ENCODE assay signal across 10 cellular contexts in the genomic region with DNA sequence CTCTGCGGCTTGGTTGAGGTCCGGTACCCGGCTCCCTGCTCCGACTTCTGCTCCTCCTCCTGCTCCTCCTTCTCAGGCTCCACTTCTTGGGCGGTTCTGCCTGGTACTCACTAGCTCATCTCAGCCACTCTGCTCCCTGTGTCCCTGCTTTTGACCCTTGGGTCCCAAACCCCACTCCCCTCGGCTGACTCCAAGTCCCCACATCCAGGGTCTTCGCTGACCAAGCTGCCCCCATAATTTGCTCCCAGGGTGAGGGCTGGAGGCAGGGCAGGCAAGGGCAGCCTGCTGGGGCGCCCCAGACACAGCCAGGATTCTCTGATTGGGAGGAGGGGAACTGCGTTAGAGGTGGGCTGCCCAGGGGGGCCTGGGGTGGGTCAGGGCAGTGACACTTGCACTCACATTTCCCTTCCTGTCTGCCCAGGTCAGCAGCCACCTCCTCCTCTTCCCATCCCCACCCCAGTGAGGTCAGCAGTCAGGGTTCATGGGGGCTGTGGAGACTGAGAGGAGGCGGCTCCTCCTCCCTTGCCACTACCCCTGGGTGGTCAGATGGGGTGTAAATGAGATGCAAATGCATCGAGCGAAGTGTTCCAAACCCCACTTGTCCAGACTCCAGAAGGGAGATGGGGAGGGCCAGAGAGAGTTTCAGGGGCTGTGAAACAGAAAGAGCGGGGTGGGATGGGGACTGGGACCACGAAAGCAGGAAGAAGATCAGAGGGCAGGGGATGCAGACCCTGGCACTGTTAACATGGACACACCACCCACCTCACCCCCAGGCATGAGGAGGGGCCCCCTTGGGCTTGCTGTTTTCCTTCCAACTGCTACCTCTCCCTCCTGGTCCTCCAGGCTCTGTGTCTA. TPM values are rescaled to one million over a fixed set of nuclear protein-coding genes. Genes with fewer than 3 reads are reported as not detected.
A peak's percentile ranks its signal among the peaks of the same experiment; 100 is the strongest.
DNase-seq lines count a peak whose midpoint lies in the region; ATAC-seq, FAIRE-seq and TF ChIP-seq lines count a peak whose summit lies in the region.
"Had no signal": no experiment of that assay in that cellular context is flagged by ENCODE, and none has a peak within 500 bp of the region (broad histone marks: within the 10 kb centered on the region; RNA-seq: fewer than 3 reads in every experiment).

No MANE protein-coding gene starts in this region.

- H3K9ac ChIP-seq in HCT116 (ENCODE audit: low read length) (no peak overlapping the region), H1 (replicated peaks in 1 of 4; ENCODE audit: extremely low read depth in 1 of 4, low read depth in 3 of 4, low read length in 3 of 4) (no peak overlapping the region)

- peak overlapping the region; percentile 75; the same call in 1 of the 2 replicates for H2AK5ac ChIP-seq in H1 (ENCODE audit: low read depth, low read length)

- peaks cover 66% of the 10 kb centered on the region for H3K4me1 Mint-ChIP-seq in nephron progenitor cell

- no peak overlapping the region; the same call in 1 of the 2 replicates for H3K27ac ChIP-seq in HCT116 (ENCODE audit: low read depth, low read length)
- no peak overlapping the region for H3K27ac ChIP-seq in H1 (ENCODE audit: low read depth, low read length)

- CTCF ChIA-PET in AG04449 (lab: Yijun Ruan, JAX) (interaction anchor here (0.7 to 9.7 kb wide), 12 partner anchors 8 to 135 kb away, joined by 3 to 130 read pairs (median 4); a partner anchor contains a TSS), HCT116 (lab: Charles Lee) (interaction anchor here (1.4 kb wide), 1 partner anchor 19 kb away, joined by 3 read pairs; a partner anchor contains a TSS), H1 (lab: Charles Lee; ENCODE audit: partially characterized antibody) (interaction anchor here (0.7 to 5.1 kb wide), 29 partner anchors 8 to 131 kb away, joined by 3 to 71 read pairs (median 3); a partner anchor contains a TSS)

- H3K9me3 ChIP-seq in HCT116 (ENCODE audit: control insufficient read depth in 1 of 2, insufficient read depth in 1 of 2, low read depth in 1 of 2, low read length in 2 of 2) (no peaks in the 10 kb centered on the region), H1 (ENCODE audit: insufficient read depth in 2 of 2, low read depth in 1 of 2, low read length in 1 of 2) (no peaks in the 10 kb centered on the region)

- H3K9me3 Mint-ChIP-seq in nephron progenitor cell: no peaks in the 10 kb centered on the region

- peak overlapping the region; percentile 77 for H3K4me3 Mint-ChIP-seq in nephron progenitor cell

- no peak overlapping the region for H3K18ac ChIP-seq in H1 (ENCODE audit: extremely low read depth, low read length)

- no peak overlapping the region for H2BK120ac ChIP-seq in H1 (replicated peaks; ENCODE audit: low read depth, low read length)

- no peak overlapping the region for H3K56ac ChIP-seq in H1 (replicated peaks; ENCODE audit: insufficient read length, low read depth, low read length)

- no peak overlapping the region for H3K27ac Mint-ChIP-seq in nephron progenitor cell

- H3K4me1 ChIP-seq in HCT116 (ENCODE audit: control insufficient read depth in 1 of 2, insufficient read depth in 2 of 2, low read length in 2 of 2): peaks cover 36 to 59% of the 10 kb centered on the region in 2 experiments
- H3K4me1 ChIP-seq in H1 (replicated peaks in 1 of 4; ENCODE audit: control insufficient read depth in 3 of 4, insufficient read depth in 4 of 4, low read length in 3 of 4): peaks cover 0 to 58% (median 39%) of the 10 kb centered on the region in 4 experiments; a peak in 6 of 7 replicates

- H3K79me1 ChIP-seq in H1 (ENCODE audit: low read depth, low read length): peaks cover 3% of the 10 kb centered on the region; the same call in 1 of the 2 replicates

- ATAC-seq in HCT116: no peak
- ATAC-seq in GM21825 (IDR thresholded peaks at IDR 0.05; ENCODE audit: unreplicated experiment): no peak
- no peak for ATAC-seq in HG03280 (IDR thresholded peaks at IDR 0.05; ENCODE audit: unreplicated experiment)

- H3K79me2 ChIP-seq in HCT116 (ENCODE audit: insufficient read depth, low read length) (no peaks in the 10 kb centered on the region), H1 (ENCODE audit: control insufficient read depth in 1 of 2, insufficient read depth in 2 of 2, low read length in 2 of 2) (no peaks in the 10 kb centered on the region)

- no peak for FAIRE-seq in H1 (lab: Jason Lieb, UNC)
- FAIRE-seq: urothelium cell line had no signal

- no peak for TF ChIP-seq RAD21 in HCT116 (IDR thresholded peaks at IDR 0.05; ENCODE audit: low read depth)
- no peak for TF ChIP-seq RAD21 in H1 (IDR thresholded peaks at IDR 0.05 in 1 of 2, conservative IDR thresholded peaks at IDR 0.05 in 1 of 2; ENCODE audit: low read depth in 2 of 2, low read length in 2 of 2)

- H2BK5ac ChIP-seq in H1 (ENCODE audit: low read depth, low read length): no peak overlapping the region

- no peaks in the 10 kb centered on the region for H4K20me1 ChIP-seq in HCT116 (ENCODE audit: insufficient read depth)
- peaks cover 1 to 9% of the 10 kb centered on the region in 2 experiments for H4K20me1 ChIP-seq in H1 (replicated peaks in 1 of 2; ENCODE audit: control insufficient read depth in 1 of 2, insufficient read depth in 2 of 2, low read length in 2 of 2)

- H3K27me3 ChIP-seq in HCT116 (ENCODE audit: insufficient read depth, low read length): no peaks in the 10 kb centered on the region
- H3K27me3 ChIP-seq in H1 (replicated peaks in 1 of 4; ENCODE audit: control insufficient read depth in 3 of 4, extremely low read depth in 1 of 4, insufficient read depth in 3 of 4, low read length in 3 of 4): peaks cover 20 to 66% (median 59%) of the 10 kb centered on the region in 4 experiments

- intact Hi-C loops in HCT116 (cut with micrococcal nuclease): loop anchor here (10.0 kb wide), 1 partner anchor 122 kb away; no protein-coding TSS in a partner anchor

- H2AFZ ChIP-seq in HCT116 (ENCODE audit: low read depth, low read length, poor library complexity, severe bottlenecking) (no peak overlapping the region), H1 (ENCODE audit: low read length) (no peak overlapping the region)

- H3K36me3 ChIP-seq in HCT116 (ENCODE audit: control insufficient read depth in 1 of 2, insufficient read depth in 2 of 2, low read length in 2 of 2): peaks cover 0 to 2% of the 10 kb centered on the region in 2 experiments; a peak in 1 of 4 replicates
- H3K36me3 ChIP-seq in H1 (ENCODE audit: control insufficient read depth in 2 of 4, insufficient read depth in 4 of 4, low read length in 3 of 4): no peaks in the 10 kb centered on the region

- RAD21 ChIA-PET in HCT116 (lab: Charles Lee; ENCODE audit: low non-redundant PET in 1 of 2, low total read pairs in 2 of 2, uncharacterized antibody in 2 of 2, unreplicated experiment in 2 of 2): interaction anchor here in 1 of 2 experiments (0.7 kb wide), 1 partner anchor 228 kb away, joined by 3 read pairs; no protein-coding TSS in a partner anchor

- BruUV-seq in HCT116 (replicated peaks; lab: Mats Ljungman, UMichigan): no TSS peak

- H4K91ac ChIP-seq in H1 (replicated peaks; ENCODE audit: insufficient read length, low read length): peak overlapping the region; percentile 6

- no peak overlapping the region for H3K4ac ChIP-seq in H1 (replicated peaks; ENCODE audit: insufficient read length, low read depth, low read length)

- no peak overlapping the region; the same call in 1 of the 2 replicates for H2BK20ac ChIP-seq in H1 (ENCODE audit: low read length)

- no peak for TF ChIP-seq POLR2A in HCT116 (IDR thresholded peaks at IDR 0.05; ENCODE audit: borderline replicate concordance, extremely low read depth, insufficient read depth, insufficient read length)
- TF ChIP-seq POLR2A in H1 (IDR thresholded peaks at IDR 0.05; ENCODE audit: control extremely low read depth in 1 of 2, low read depth in 2 of 2, low read length in 2 of 2): no peak

- H2BK15ac ChIP-seq in H1 (ENCODE audit: low read length): peak overlapping the region; percentile 92; the same call in 1 of the 2 replicates

- H3K27me3 Mint-ChIP-seq in nephron progenitor cell (ENCODE audit: low read depth, poor library complexity): peaks cover 14% of the 10 kb centered on the region

- peak overlapping the region; percentile 30; the same call in 1 of the 2 replicates for H4K8ac ChIP-seq in H1 (ENCODE audit: extremely low read depth, insufficient read depth, low read length)

- H3K23me2 ChIP-seq in H1 (ENCODE audit: low read depth, low read length): peaks cover 21% of the 10 kb centered on the region

- peak overlapping the region; percentile 87 for H3K4me2 ChIP-seq in HCT116 (ENCODE audit: low read length)
- peak overlapping the region; percentile 58 to 88 for H3K4me2 ChIP-seq in H1 (ENCODE audit: insufficient read depth in 1 of 2, low read depth in 2 of 2, low read length in 2 of 2)

- no peak overlapping the region for H4K5ac ChIP-seq in H1 (ENCODE audit: insufficient read length, low read depth, low read length)

- H3K4me3 ChIP-seq in AG04449 (ENCODE audit: low read depth, low read length): peak overlapping the region; percentile 75
- no peak overlapping the region for H3K4me3 ChIP-seq in HCT116 (replicated peaks in 1 of 2; ENCODE audit: low read depth in 1 of 2, low read length in 2 of 2)
- H3K4me3 ChIP-seq in H1 (ENCODE audit: extremely low read depth in 1 of 4, insufficient read depth in 2 of 4, low read depth in 3 of 4, low read length in 4 of 4): peak overlapping the region in 1 of 4 experiments; percentile 61; a peak in 2 of 8 replicates

- TF ChIP-seq CTCF in AG04449 (IDR thresholded peaks at IDR 0.05; ENCODE audit: insufficient read depth, low read length, missing control alignments) (no peak), HCT116 (IDR thresholded peaks at IDR 0.05 in 2 of 3, conservative IDR thresholded peaks at IDR 0.05 in 1 of 3; ENCODE audit: borderline replicate concordance in 1 of 3, insufficient read depth in 1 of 3, low read depth in 2 of 3, low read length in 2 of 3) (no peak), H1 (IDR thresholded peaks at IDR 0.05; ENCODE audit: control extremely low read depth in 1 of 3, insufficient read depth in 1 of 3, low read depth in 1 of 3, low read length in 3 of 3) (no peak), nephron progenitor cell (IDR thresholded peaks at IDR 0.05) (no peak)

- no peaks in the 10 kb centered on the region for H3K36me3 Mint-ChIP-seq in nephron progenitor cell (ENCODE audit: low read depth)

- no peak overlapping the region for H3K14ac ChIP-seq in H1 (ENCODE audit: insufficient read length)

- POLR2A ChIA-PET in AG04449 (lab: Yijun Ruan, JAX): interaction anchor here (0.9 to 1.9 kb wide), 3 partner anchors 14 to 19 kb away, joined by 3 to 8 read pairs (median 6); a partner anchor contains a TSS
- POLR2A ChIA-PET in HCT116 (lab: Charles Lee): no interaction called here
- POLR2A ChIA-PET in H1 (lab: Charles Lee; ENCODE audit: partially characterized antibody): interaction anchor here (0.9 kb wide), 1 partner anchor 58 kb away, joined by 3 read pairs; no protein-coding TSS in a partner anchor

- WGBS in H1 (ENCODE audit: extremely low coverage in 1 of 2, insufficient coverage in 1 of 2, insufficient read length in 1 of 2, insufficient replicate concordance in 2 of 2, low coverage in 1 of 2, low lambda C conversion rate in 2 of 2, missing lambda C conversion rate in 1 of 2), 2 experiments: 43% methylated on average over 13 of the region's 14 CpGs; no CpG with 5 or more reads in 1 of the 2 experiments

- DNase-seq in AG04449 (ENCODE audit: low read depth, low spot score): no peak
- DNase-seq in HCT116 (ENCODE audit: low read depth, low spot score): no peak
- DNase-seq in H1 (ENCODE audit: low read depth in 1 of 2, low spot score in 2 of 2): peak in 1 of 2 experiments; percentile 60
- peak; percentile 16 for DNase-seq in nephron progenitor cell
- DNase-seq in LoVo (ENCODE audit: low spot score): no peak
- no peak for DNase-seq in stimulated activated CD4-positive, alpha-beta T cell treated with anti-CD3 and anti-CD28 coated beads, Interleukin-15, amount 100 ng/mL, for 24 hours

- H3K23ac ChIP-seq in H1 (ENCODE audit: insufficient read length): no peak overlapping the region

- H2BK12ac ChIP-seq in H1 (ENCODE audit: low read depth, low read length): 0 out of 2 replicates have a peak overlapping the region, but pooled peaks have one; percentile 60

- no peaks in the 10 kb centered on the region for H3K9me2 ChIP-seq in HCT116 (ENCODE audit: insufficient read depth)

- no peak for TF ChIP-seq EP300 in H1 (IDR thresholded peaks at IDR 0.05; ENCODE audit: borderline replicate concordance in 1 of 2, low read depth in 2 of 2, low read length in 2 of 2)

RNA-seq across cellular contexts. Expression of a gene that starts 2.1 kb away (rescaled TPM):
- 30.3 TPM for total RNA-seq in HCT116 (2021; ENCODE audit: unreplicated experiment)
- polyA plus RNA-seq in HCT116 (2012): 21.2 and 30.3 TPM in 2 replicates
- total RNA-seq in H1 (2021; fragmentation: NEBNext Ultra II Directional; extraction: Animal tissue kit (Norgen Biotek cat#: 25700)): 3.0 and 4.6 TPM in 2 replicates
- 5.6 and 6.2 TPM in 2 replicates for polyA plus RNA-seq in H1 (2011; rRNA removed)
- 4.5 TPM for polyA plus RNA-seq in H1 (2011; cell fraction: cytosol; rRNA removed)
- polyA plus RNA-seq in H1 (2011; cell fraction: nucleus; rRNA removed): 15.3 TPM
- 8.3 to 10.0 TPM (median 9.5 TPM) in 4 replicates for polyA plus RNA-seq in H1 (2012, experiment 1 of 2)
- polyA plus RNA-seq in H1 (2012, experiment 2 of 2): 7.5 TPM
- 3.9 TPM for polyA plus RNA-seq in H1 (2013, experiment 1 of 2)
- polyA plus RNA-seq in H1 (2013, experiment 2 of 2): 4.3 TPM
- 1.6 and 2.0 TPM in 2 replicates for polyA minus RNA-seq in H1 (2011; rRNA and poly(A)+ RNA removed)
- polyA minus RNA-seq in H1 (2011; cell fraction: cytosol; rRNA and poly(A)+ RNA removed): 2.9 TPM
- polyA minus RNA-seq in H1 (2011; cell fraction: nucleus; rRNA and poly(A)+ RNA removed): 3.2 TPM

RNA-seq across cellular contexts. Expression of a gene that starts 14.1 kb away (rescaled TPM):
- total RNA-seq in HCT116 (2021; ENCODE audit: unreplicated experiment): 19.5 TPM
- polyA plus RNA-seq in HCT116 (2012): 7.6 and 8.2 TPM in 2 replicates
- total RNA-seq in H1 (2021; fragmentation: NEBNext Ultra II Directional; extraction: Animal tissue kit (Norgen Biotek cat#: 25700)): 20.6 and 20.8 TPM in 2 replicates
- polyA plus RNA-seq in H1 (2011; rRNA removed): 14.4 and 20.0 TPM in 2 replicates
- 14.8 TPM for polyA plus RNA-seq in H1 (2011; cell fraction: cytosol; rRNA removed)
- polyA plus RNA-seq in H1 (2011; cell fraction: nucleus; rRNA removed): 58.8 TPM
- 9.2 to 13.6 TPM (median 11.2 TPM) in 4 replicates for polyA plus RNA-seq in H1 (2012, experiment 1 of 2)
- polyA plus RNA-seq in H1 (2012, experiment 2 of 2): 11.2 TPM
- polyA plus RNA-seq in H1 (2013, experiment 1 of 2): 18.0 TPM
- polyA plus RNA-seq in H1 (2013, experiment 2 of 2): 16.2 TPM
- polyA minus RNA-seq in H1 (2011; rRNA and poly(A)+ RNA removed): 11.1 and 11.4 TPM in 2 replicates
- polyA minus RNA-seq in H1 (2011; cell fraction: cytosol; rRNA and poly(A)+ RNA removed): 12.2 TPM
- 30.6 TPM for polyA minus RNA-seq in H1 (2011; cell fraction: nucleus; rRNA and poly(A)+ RNA removed)

RNA-seq across cellular contexts. Expression of a gene that starts 19.4 kb away (rescaled TPM):
- total RNA-seq in HCT116 (2021; ENCODE audit: unreplicated experiment): 63.7 TPM
- polyA plus RNA-seq in HCT116 (2012): 29.9 and 39.4 TPM in 2 replicates
- total RNA-seq in H1 (2021; fragmentation: NEBNext Ultra II Directional; extraction: Animal tissue kit (Norgen Biotek cat#: 25700)): 51.0 and 55.0 TPM in 2 replicates
- polyA plus RNA-seq in H1 (2011; rRNA removed): 26.4 and 28.0 TPM in 2 replicates
- polyA plus RNA-seq in H1 (2011; cell fraction: cytosol; rRNA removed): 37.0 TPM
- polyA plus RNA-seq in H1 (2011; cell fraction: nucleus; rRNA removed): 35.9 TPM
- polyA plus RNA-seq in H1 (2012, experiment 1 of 2): 39.3 to 51.3 TPM (median 45.8 TPM) in 4 replicates
- 32.1 TPM for polyA plus RNA-seq in H1 (2012, experiment 2 of 2)
- 25.2 TPM for polyA plus RNA-seq in H1 (2013, experiment 1 of 2)
- 22.6 TPM for polyA plus RNA-seq in H1 (2013, experiment 2 of 2)
- polyA minus RNA-seq in H1 (2011; rRNA and poly(A)+ RNA removed): 48.3 and 59.3 TPM in 2 replicates
- polyA minus RNA-seq in H1 (2011; cell fraction: cytosol; rRNA and poly(A)+ RNA removed): 20.2 TPM
- polyA minus RNA-seq in H1 (2011; cell fraction: nucleus; rRNA and poly(A)+ RNA removed): 23.9 TPM

RNA-seq across cellular contexts. Expression of a gene that starts 36.1 kb away (rescaled TPM):
- total RNA-seq in HCT116 (2021; ENCODE audit: unreplicated experiment): 0.69 TPM
- not detected in 2 replicates for polyA plus RNA-seq in HCT116 (2012)
- total RNA-seq in H1 (2021; fragmentation: NEBNext Ultra II Directional; extraction: Animal tissue kit (Norgen Biotek cat#: 25700)): not detected in 2 replicates
- not detected in 2 replicates for polyA plus RNA-seq in H1 (2011; rRNA removed)
- polyA plus RNA-seq in H1 (2011; cell fraction: cytosol; rRNA removed): not detected
- polyA plus RNA-seq in H1 (2011; cell fraction: nucleus; rRNA removed): not detected
- not detected in 4 replicates for polyA plus RNA-seq in H1 (2012, experiment 1 of 2)
- polyA plus RNA-seq in H1 (2012, experiment 2 of 2): not detected
- not detected for polyA plus RNA-seq in H1 (2013, experiment 1 of 2)
- polyA plus RNA-seq in H1 (2013, experiment 2 of 2): not detected
- not detected in 2 replicates for polyA minus RNA-seq in H1 (2011; rRNA and poly(A)+ RNA removed)
- not detected for polyA minus RNA-seq in H1 (2011; cell fraction: cytosol; rRNA and poly(A)+ RNA removed)
- polyA minus RNA-seq in H1 (2011; cell fraction: nucleus; rRNA and poly(A)+ RNA removed): 2.0 TPM
- polyA plus RNA-seq: adipose tissue had no signal

RNA-seq across cellular contexts. Expression of a gene that starts 59.3 kb away (rescaled TPM):
- not detected for total RNA-seq in HCT116 (2021; ENCODE audit: unreplicated experiment)
- not detected in 2 replicates for polyA plus RNA-seq in HCT116 (2012)
- not detected in 2 replicates for total RNA-seq in H1 (2021; fragmentation: NEBNext Ultra II Directional; extraction: Animal tissue kit (Norgen Biotek cat#: 25700))
- polyA plus RNA-seq in H1 (2011; rRNA removed): not detected in 2 replicates
- not detected for polyA plus RNA-seq in H1 (2011; cell fraction: cytosol; rRNA removed)
- not detected for polyA plus RNA-seq in H1 (2011; cell fraction: nucleus; rRNA removed)
- not detected in 4 replicates for polyA plus RNA-seq in H1 (2012, experiment 1 of 2)
- not detected for polyA plus RNA-seq in H1 (2012, experiment 2 of 2)
- polyA plus RNA-seq in H1 (2013, experiment 1 of 2): not detected
- not detected for polyA plus RNA-seq in H1 (2013, experiment 2 of 2)
- polyA minus RNA-seq in H1 (2011; rRNA and poly(A)+ RNA removed): not detected in 2 replicates
- polyA minus RNA-seq in H1 (2011; cell fraction: cytosol; rRNA and poly(A)+ RNA removed): not detected
- polyA minus RNA-seq in H1 (2011; cell fraction: nucleus; rRNA and poly(A)+ RNA removed): not detected
- polyA plus RNA-seq: adipose tissue had no signal
